ENCODE assay signal across 25 cellular contexts in the genomic region with DNA sequence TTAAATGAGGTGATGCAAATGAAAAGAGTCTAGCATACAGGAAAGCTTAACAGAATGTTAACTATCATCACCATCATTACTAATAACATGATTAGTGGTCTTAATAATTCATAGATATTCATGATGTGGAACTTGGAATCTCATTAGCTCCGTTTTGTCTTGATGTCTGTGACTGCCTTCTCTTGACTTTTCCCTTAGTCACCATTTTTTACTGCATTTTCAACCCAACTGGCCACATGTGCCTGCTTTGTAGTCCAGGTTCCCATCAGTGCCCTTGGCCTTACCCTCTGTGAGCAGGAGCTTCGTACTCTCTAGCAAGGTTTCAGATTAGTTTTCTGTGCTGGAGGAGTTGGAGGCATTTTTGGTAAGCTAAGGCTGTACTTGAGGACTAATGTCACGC. TPM values are rescaled to one million over a fixed set of nuclear protein-coding genes. Genes with fewer than 3 reads are reported as not detected.
DNase-seq lines count a peak whose midpoint lies in the region; ATAC-seq, FAIRE-seq and TF ChIP-seq lines count a peak whose summit lies in the region.
"Had no signal": no experiment of that assay in that cellular context is flagged by ENCODE, and none has a peak within 500 bp of the region (broad histone marks: within the 10 kb centered on the region; RNA-seq: fewer than 3 reads in every experiment).

No MANE protein-coding gene starts in this region.

- H3K4me3 Mint-ChIP-seq in IgD-negative memory B cell = peak overlapping the region in 1 of 4 donors; percentile 40
- H3K4me3 Mint-ChIP-seq: CD8-positive, alpha-beta memory T cell had no signal

- in situ Hi-C loops in brain microvascular endothelial cell (cut with HindIII; ENCODE audit: low pct_ligation_motif_present, low sequenced_read_pairs) = no loop called here

- TF ChIP-seq CTCF in brain microvascular endothelial cell (IDR thresholded peaks at IDR 0.05; ENCODE audit: low read depth, low read length, missing control alignments) (no peak), foreskin keratinocyte (conservative IDR thresholded peaks at IDR 0.05) (no peak)

- H3K27ac ChIP-seq in brain microvascular endothelial cell (peak overlapping the region; percentile 54), foreskin keratinocyte (peak overlapping the region; percentile 53)
- H3K27ac ChIP-seq: C4-2B, PC-9 had no signal

- peaks cover 12% of the 10 kb centered on the region for H3K4me1 ChIP-seq in foreskin keratinocyte

- ATAC-seq in foreskin keratinocyte (no peak), HG03045 (IDR thresholded peaks at IDR 0.05; ENCODE audit: unreplicated experiment) (no peak), HG03159 (IDR thresholded peaks at IDR 0.05; ENCODE audit: unreplicated experiment) (no peak)
- ATAC-seq: HCT116 had no signal

- no peak overlapping the region for H3K4me3 ChIP-seq in brain microvascular endothelial cell (ENCODE audit: low read depth, low read length)
- H3K4me3 ChIP-seq: PC-9, SJSA1 had no signal

- H3K27ac Mint-ChIP-seq in IgD-negative memory B cell = peak overlapping the region in 2 of 3 donors; percentile 9 to 23

- H3K36me3 Mint-ChIP-seq in IgD-negative memory B cell = peaks cover 3% of the 10 kb centered on the region
- H3K36me3 Mint-ChIP-seq: CD8-positive, alpha-beta memory T cell had no signal

- TF ChIP-seq POLR2A in H54 (IDR thresholded peaks at IDR 0.05; ENCODE audit: low read depth, low read length) = no peak

- DNase-seq in brain microvascular endothelial cell (no peak), foreskin keratinocyte (no peak), H54 (ENCODE audit: insufficient read length, low spot score) (no peak), glomerular visceral epithelial cell (ENCODE audit: extremely low spot score) (no peak)
- DNase-seq: CD8-positive, alpha-beta memory T cell; DMS79; EL; GOT3; Karpas-422; NCI-H1092; NCI-H1417 treated with DMSO at 0.1 percent for 48 hours; NCI-H1694 treated with DMSO at 0.1 percent for 48 hours; NCI-H2081; NCI-H2227 treated with DMSO at 0.1 percent for 48 hours; NCI-H526 treated with DMSO at 0.1 percent for 48 hours; Right ventricle myocardium superior; RPMI8226 had no signal

- H3K36me3 ChIP-seq in brain microvascular endothelial cell (replicated peaks) = peaks cover 2% of the 10 kb centered on the region

- FAIRE-seq in H54 (lab: Jason Lieb, UNC) = no peak
- FAIRE-seq: GM12891 had no signal

- H3K27me3 ChIP-seq in brain microvascular endothelial cell (replicated peaks) (no peaks in the 10 kb centered on the region), foreskin keratinocyte (no peaks in the 10 kb centered on the region)
- H3K27me3 ChIP-seq: SJSA1 had no signal

- no peaks in the 10 kb centered on the region for H3K27me3 Mint-ChIP-seq in IgD-negative memory B cell

- H3K9me3 Mint-ChIP-seq in IgD-negative memory B cell = no peaks in the 10 kb centered on the region
- H3K9me3 Mint-ChIP-seq: CD8-positive, alpha-beta memory T cell had no signal

- peaks cover 20 to 47% (median 21%) of the 10 kb centered on the region in 3 donors for H3K4me1 Mint-ChIP-seq in IgD-negative memory B cell

RNA-seq across cellular contexts. Expression of a gene that starts 47.0 kb away (rescaled TPM):
- 192 TPM for polyA plus RNA-seq in IgD-negative memory B cell
- total RNA-seq in foreskin keratinocyte = 35.2 and 51.7 TPM in 2 replicates
- 19.1 and 23.9 TPM in 2 replicates for polyA plus RNA-seq in foreskin keratinocyte
